ENCODE assay signal across 9 cellular contexts in genomic region chr4:158170691-158171455, GRCh38.
A peak's percentile ranks its signal among the peaks of the same experiment; 100 is the strongest.
DNase-seq lines count a peak whose midpoint lies in the region; ATAC-seq and TF ChIP-seq lines count a peak whose summit lies in the region.
"Had no signal": no experiment of that assay in that cellular context is flagged by ENCODE, and none has a peak within 500 bp of the region (broad histone marks: within the 10 kb centered on the region; RNA-seq: fewer than 3 reads in every experiment).

No MANE protein-coding gene starts in this region.

- no peak overlapping the region for H3K4me3 Mint-ChIP-seq in T-helper 2 cell treated with Interferon-gamma antibody and Interleukin-4, amounts not matched to agents 5 μg/mL and 100 μg/mL, for 36 hours
- H3K4me3 Mint-ChIP-seq in nephron progenitor cell, result no peak overlapping the region
- H3K4me3 Mint-ChIP-seq: CD4-positive, CD25-positive, alpha-beta regulatory T cell had no signal

- no peaks in the 10 kb centered on the region for H3K36me3 Mint-ChIP-seq in T-helper 2 cell treated with Interferon-gamma antibody and Interleukin-4, amounts not matched to agents 5 μg/mL and 100 μg/mL, for 36 hours (ENCODE audit: low read depth)
- no peaks in the 10 kb centered on the region for H3K36me3 Mint-ChIP-seq in nephron progenitor cell (ENCODE audit: low read depth)
- H3K36me3 Mint-ChIP-seq: CD4-positive, CD25-positive, alpha-beta regulatory T cell had no signal

- no peak overlapping the region for H3K27ac Mint-ChIP-seq in T-helper 2 cell treated with Interferon-gamma antibody and Interleukin-4, amounts not matched to agents 5 μg/mL and 100 μg/mL, for 36 hours
- H3K27ac Mint-ChIP-seq in nephron progenitor cell, result no peak overlapping the region
- H3K27ac Mint-ChIP-seq: CD4-positive, CD25-positive, alpha-beta regulatory T cell had no signal

- H3K9me3 ChIP-seq in OCI-LY3 (ENCODE audit: insufficient read depth, low read length), result no peaks in the 10 kb centered on the region

- no peak for ATAC-seq in HG03135 (IDR thresholded peaks at IDR 0.05; ENCODE audit: unreplicated experiment)

- H2AFZ ChIP-seq in OCI-LY3 (ENCODE audit: low read depth, low read length), result no peak overlapping the region

- H3K36me3 ChIP-seq in OCI-LY3 (replicated peaks; ENCODE audit: low read depth, low read length), result no peaks in the 10 kb centered on the region

- no peaks in the 10 kb centered on the region for H4K20me1 ChIP-seq in OCI-LY3 (ENCODE audit: insufficient read depth, low read length)

- no peaks in the 10 kb centered on the region for H3K27me3 ChIP-seq in OCI-LY3 (ENCODE audit: low read depth, low read length)

- H3K9me3 Mint-ChIP-seq in T-helper 2 cell treated with Interferon-gamma antibody and Interleukin-4, amounts not matched to agents 5 μg/mL and 100 μg/mL, for 36 hours, result no peaks in the 10 kb centered on the region
- no peaks in the 10 kb centered on the region for H3K9me3 Mint-ChIP-seq in nephron progenitor cell
- H3K9me3 Mint-ChIP-seq: CD4-positive, CD25-positive, alpha-beta regulatory T cell had no signal

- peaks cover 40% of the 10 kb centered on the region for H3K27me3 Mint-ChIP-seq in T-helper 2 cell treated with Interferon-gamma antibody and Interleukin-4, amounts not matched to agents 5 μg/mL and 100 μg/mL, for 36 hours (ENCODE audit: low read depth)
- peaks cover 7% of the 10 kb centered on the region for H3K27me3 Mint-ChIP-seq in nephron progenitor cell (ENCODE audit: low read depth, poor library complexity)

- H3K79me2 ChIP-seq in OCI-LY3 (ENCODE audit: low read length), result no peaks in the 10 kb centered on the region

- no peak overlapping the region for H3K4me2 ChIP-seq in OCI-LY3 (ENCODE audit: low read length)

- peak; percentile 4 for DNase-seq in T-helper 2 cell treated with Interferon-gamma antibody and Interleukin-4, amounts not matched to agents 5 μg/mL and 100 μg/mL, for 36 hours (ENCODE audit: low spot score)
- DNase-seq in T-helper 2 cell (no peak), epithelial cell of prostate (ENCODE audit: low read depth, low spot score) (peak; percentile 75), nephron progenitor cell (no peak), NCI-H128 (lab: John Stamatoyannopoulos, UW; ENCODE audit: unreplicated experiment) (no peak), glomerular visceral epithelial cell (ENCODE audit: extremely low spot score) (no peak)

- H3K9ac ChIP-seq in OCI-LY3 (ENCODE audit: low read length), result no peak overlapping the region

- H3K4me3 ChIP-seq in OCI-LY3 (ENCODE audit: low read length), result no peak overlapping the region

- H3K4me1 Mint-ChIP-seq in T-helper 2 cell treated with Interferon-gamma antibody and Interleukin-4, amounts not matched to agents 5 μg/mL and 100 μg/mL, for 36 hours (ENCODE audit: low read depth), result no peaks in the 10 kb centered on the region
- peaks cover 12% of the 10 kb centered on the region for H3K4me1 Mint-ChIP-seq in nephron progenitor cell

- H3K27ac ChIP-seq in OCI-LY3 (ENCODE audit: low read length) (no peak overlapping the region), epithelial cell of prostate (peak overlapping the region; percentile 57)

- TF ChIP-seq CTCF in OCI-LY3 (IDR thresholded peaks at IDR 0.05; ENCODE audit: low read depth, low read length), result peak; percentile 65
- TF ChIP-seq CTCF in nephron progenitor cell (IDR thresholded peaks at IDR 0.05), result peak; percentile 22

- peaks cover 8% of the 10 kb centered on the region; the same call in 1 of the 2 replicates for H3K4me1 ChIP-seq in OCI-LY3 (ENCODE audit: low read length)

Comparison
In these comparisons a context has a peak if more than half of its experiments do, and no peak if none do; other contexts are left out.
1. DNase-seq: peak in T-helper 2 cell treated with Interferon-gamma antibody and Interleukin-4, amounts not matched to agents 5 μg/mL and 100 μg/mL, for 36 hours (single experiment) and epithelial cell of prostate (single experiment); none in T-helper 2 cell (0 of 5), nephron progenitor cell (single experiment), NCI-H128 (single experiment) and glomerular visceral epithelial cell (single experiment).